16 cellular contexts compared by ENCODE assay signal in the genomic region with DNA sequence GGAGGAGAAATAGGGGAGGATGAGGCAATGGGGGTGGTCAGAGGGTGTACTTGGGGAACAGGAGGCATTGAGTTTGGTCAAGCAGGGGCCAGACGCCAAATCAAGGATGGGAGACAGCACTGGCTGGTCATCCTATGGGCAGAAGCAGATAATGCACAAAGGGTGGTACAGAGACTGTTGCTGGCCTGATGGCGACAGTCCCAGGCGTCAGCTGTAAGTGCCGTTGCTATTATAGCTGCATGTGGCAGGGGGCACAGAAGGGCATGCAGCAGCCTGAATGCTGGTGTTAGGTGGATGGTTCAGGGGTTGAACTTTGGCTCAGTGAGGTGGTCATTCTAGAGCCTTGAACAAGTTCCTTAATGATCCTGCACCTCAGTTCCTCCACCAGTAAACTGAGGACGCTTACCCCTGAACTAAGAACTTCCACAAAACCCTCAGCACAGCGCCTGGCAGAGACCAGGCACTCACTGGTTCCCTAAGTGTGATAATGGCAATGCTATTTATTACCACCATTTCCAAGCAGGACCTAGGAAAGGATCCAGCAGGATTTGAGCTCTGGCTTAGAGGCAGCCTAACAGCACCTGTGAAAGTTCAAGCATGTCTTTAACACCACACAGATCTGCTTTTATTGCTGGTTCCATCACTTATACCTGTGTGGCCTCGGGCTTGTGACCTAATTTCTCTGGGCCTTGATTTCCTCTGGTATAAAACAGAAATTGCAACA.
A peak's percentile ranks its signal among the peaks of the same experiment; 100 is the strongest.
DNase-seq lines count a peak whose midpoint lies in the region; ATAC-seq lines count a peak whose summit lies in the region.
"Had no signal": no experiment of that assay in that cellular context is flagged by ENCODE, and none has a peak within 500 bp of the region (broad histone marks: within the 10 kb centered on the region; RNA-seq: fewer than 3 reads in every experiment).

No MANE protein-coding gene starts in this region.

- POLR2A ChIA-PET in activated CD4-positive, alpha-beta memory T cell treated with anti-CD3 and anti-CD28 coated beads, Interleukin-2, amount 10 ng/mL, durations not matched to agents 7 days and 5 days (lab: Charles Lee): no interaction called here

- H3K9me3 Mint-ChIP-seq in activated CD4-positive, alpha-beta T cell treated with anti-CD3 and anti-CD28 coated beads, Interleukin-2, amount 10 ng/mL, durations not matched to agents 24 days and 14 days: no peaks in the 10 kb centered on the region
- no peaks in the 10 kb centered on the region for H3K9me3 Mint-ChIP-seq in activated CD4-positive, alpha-beta memory T cell treated with anti-CD3 and anti-CD28 coated beads, Interleukin-2, amount 10 ng/mL, durations not matched to agents 7 days and 5 days

- no peak for DNase-seq in activated CD4-positive, alpha-beta T cell treated with anti-CD3 and anti-CD28 coated beads, Interleukin-2, amount 10 ng/mL, durations not matched to agents 24 days and 14 days
- DNase-seq in activated CD4-positive, alpha-beta T cell treated with anti-CD3 and anti-CD28 coated beads, Interleukin-2, amount 50 U/mL, for 48 hours: no peak
- DNase-seq in Ammon's horn (ENCODE audit: low spot score): peak; percentile 69
- peak in 31 of 42 donors; percentile 15 to 81 (median 49) for DNase-seq in head of caudate nucleus
- DNase-seq in posterior cingulate gyrus: peak in 9 of 10 donors; percentile 18 to 90 (median 55)
- no peak for DNase-seq in activated CD4-positive, alpha-beta memory T cell treated with anti-CD3 and anti-CD28 coated beads, Interleukin-2, amount 10 ng/mL, durations not matched to agents 7 days and 5 days
- DNase-seq: DMS79 treated with DMSO at 0.1 percent for 48 hours, NCI-H1048, NCI-H1436, NCI-H1930, NCI-H2171, NCI-H526, PC-9 had no signal

- no peaks in the 10 kb centered on the region for H3K27me3 Mint-ChIP-seq in activated CD4-positive, alpha-beta T cell treated with anti-CD3 and anti-CD28 coated beads, Interleukin-2, amount 10 ng/mL, durations not matched to agents 24 days and 14 days
- no peaks in the 10 kb centered on the region for H3K27me3 Mint-ChIP-seq in activated CD4-positive, alpha-beta memory T cell treated with anti-CD3 and anti-CD28 coated beads, Interleukin-2, amount 10 ng/mL, durations not matched to agents 7 days and 5 days
- H3K27me3 Mint-ChIP-seq: B cell had no signal

- H3K27ac Mint-ChIP-seq in activated CD4-positive, alpha-beta T cell treated with anti-CD3 and anti-CD28 coated beads, Interleukin-2, amount 10 ng/mL, durations not matched to agents 24 days and 14 days: peak overlapping the region; percentile 41
- no peak overlapping the region for H3K27ac Mint-ChIP-seq in activated CD4-positive, alpha-beta memory T cell treated with anti-CD3 and anti-CD28 coated beads, Interleukin-2, amount 10 ng/mL, durations not matched to agents 7 days and 5 days
- H3K27ac Mint-ChIP-seq: B cell had no signal

- H3K4me3 Mint-ChIP-seq in activated CD4-positive, alpha-beta T cell treated with anti-CD3 and anti-CD28 coated beads, Interleukin-2, amount 10 ng/mL, durations not matched to agents 24 days and 14 days: no peak overlapping the region
- no peak overlapping the region for H3K4me3 Mint-ChIP-seq in activated CD4-positive, alpha-beta memory T cell treated with anti-CD3 and anti-CD28 coated beads, Interleukin-2, amount 10 ng/mL, durations not matched to agents 7 days and 5 days
- H3K4me3 Mint-ChIP-seq: B cell had no signal

- intact Hi-C loops in activated CD4-positive, alpha-beta T cell treated with anti-CD3 and anti-CD28 coated beads, Interleukin-2, amount 10 ng/mL, durations not matched to agents 24 days and 14 days (cut with micrococcal nuclease): no loop called here
- intact Hi-C loops in head of caudate nucleus (cut with DNase I): no loop called here
- intact Hi-C loops in posterior cingulate gyrus (cut with DNase I): no loop called here

- peaks cover 5% of the 10 kb centered on the region for H3K36me3 Mint-ChIP-seq in activated CD4-positive, alpha-beta T cell treated with anti-CD3 and anti-CD28 coated beads, Interleukin-2, amount 10 ng/mL, durations not matched to agents 24 days and 14 days (ENCODE audit: low read depth)
- no peaks in the 10 kb centered on the region for H3K36me3 Mint-ChIP-seq in activated CD4-positive, alpha-beta memory T cell treated with anti-CD3 and anti-CD28 coated beads, Interleukin-2, amount 10 ng/mL, durations not matched to agents 7 days and 5 days (ENCODE audit: low read depth)

- peaks cover 2% of the 10 kb centered on the region for H3K4me1 Mint-ChIP-seq in activated CD4-positive, alpha-beta T cell treated with anti-CD3 and anti-CD28 coated beads, Interleukin-2, amount 10 ng/mL, durations not matched to agents 24 days and 14 days
- no peaks in the 10 kb centered on the region for H3K4me1 Mint-ChIP-seq in activated CD4-positive, alpha-beta memory T cell treated with anti-CD3 and anti-CD28 coated beads, Interleukin-2, amount 10 ng/mL, durations not matched to agents 7 days and 5 days
- H3K4me1 Mint-ChIP-seq: B cell had no signal

- CTCF ChIA-PET in activated CD4-positive, alpha-beta memory T cell treated with anti-CD3 and anti-CD28 coated beads, Interleukin-2, amount 10 ng/mL, durations not matched to agents 7 days and 5 days (lab: Charles Lee): no interaction called here

- no peak for ATAC-seq in HG02759 (IDR thresholded peaks at IDR 0.05; ENCODE audit: unreplicated experiment)
- no peak for ATAC-seq in GM18502 (IDR thresholded peaks at IDR 0.05; ENCODE audit: poor library complexity, unreplicated experiment)

Comparison
In these comparisons a context has a peak if more than half of its experiments do, and no peak if none do; other contexts are left out.
1. DNase-seq: peak in Ammon's horn (single experiment), head of caudate nucleus (31 of 42) and posterior cingulate gyrus (9 of 10); none in activated CD4-positive, alpha-beta T cell treated with anti-CD3 and anti-CD28 coated beads, Interleukin-2, amount 10 ng/mL, durations not matched to agents 24 days and 14 days (single experiment), activated CD4-positive, alpha-beta T cell treated with anti-CD3 and anti-CD28 coated beads, Interleukin-2, amount 50 U/mL, for 48 hours (0 of 2) and activated CD4-positive, alpha-beta memory T cell treated with anti-CD3 and anti-CD28 coated beads, Interleukin-2, amount 10 ng/mL, durations not matched to agents 7 days and 5 days (single experiment).